ENCODE assay signal across 12 cellular contexts in the genomic region with DNA sequence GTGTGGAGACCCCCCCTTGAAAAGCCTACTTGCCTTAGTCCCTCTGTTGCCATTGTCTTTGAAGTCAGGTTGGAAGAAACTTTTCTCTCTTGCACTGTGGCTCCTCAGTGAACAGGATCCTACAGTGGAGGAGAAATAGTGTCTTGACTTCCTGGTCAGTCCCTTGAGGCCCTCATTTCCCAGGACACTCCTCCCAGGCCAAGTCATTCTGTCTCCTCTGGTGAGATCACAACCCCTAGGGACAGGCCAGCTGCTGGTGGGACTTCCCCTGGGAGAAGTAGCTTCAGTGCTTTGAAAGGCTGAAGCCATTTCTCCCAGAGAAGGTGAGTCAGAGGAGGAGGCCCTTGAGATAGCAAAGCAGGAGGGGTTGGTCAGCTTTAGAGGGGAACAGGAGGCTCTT. TPM values are rescaled to one million over a fixed set of nuclear protein-coding genes. Genes with fewer than 3 reads are reported as not detected.
DNase-seq lines count a peak whose midpoint lies in the region; ATAC-seq and TF ChIP-seq lines count a peak whose summit lies in the region.
"Had no signal": no experiment of that assay in that cellular context is flagged by ENCODE, and none has a peak within 500 bp of the region (broad histone marks: within the 10 kb centered on the region; RNA-seq: fewer than 3 reads in every experiment).

No MANE protein-coding gene starts in this region.

- H3K4me1 ChIP-seq in hepatocyte (ENCODE audit: insufficient read depth), result no peaks in the 10 kb centered on the region
- H3K4me1 ChIP-seq: Peyer's patch had no signal

- H3K4me3 Mint-ChIP-seq in immature natural killer cell, result no peak overlapping the region
- H3K4me3 Mint-ChIP-seq in nephron progenitor cell, result no peak overlapping the region
- H3K4me3 Mint-ChIP-seq: activated CD8-positive, alpha-beta T cell treated with anti-CD3 and anti-CD28 coated beads, Interleukin-2, amount 10 ng/mL, durations not matched to agents 7 days and 5 days had no signal

- H3K36me3 Mint-ChIP-seq in immature natural killer cell, result no peaks in the 10 kb centered on the region
- no peaks in the 10 kb centered on the region for H3K36me3 Mint-ChIP-seq in nephron progenitor cell (ENCODE audit: low read depth)

- no peak overlapping the region for H3K27ac Mint-ChIP-seq in immature natural killer cell
- H3K27ac Mint-ChIP-seq in nephron progenitor cell, result no peak overlapping the region
- H3K27ac Mint-ChIP-seq: activated CD8-positive, alpha-beta T cell treated with anti-CD3 and anti-CD28 coated beads, Interleukin-2, amount 10 ng/mL, durations not matched to agents 7 days and 5 days had no signal

- ATAC-seq in GM18867 (IDR thresholded peaks at IDR 0.05; ENCODE audit: unreplicated experiment), result peak; percentile 63
- ATAC-seq in GM21786 (IDR thresholded peaks at IDR 0.05; ENCODE audit: unreplicated experiment), result peak; percentile 95
- ATAC-seq in HG03439 (IDR thresholded peaks at IDR 0.05; ENCODE audit: unreplicated experiment), result peak; percentile 98
- ATAC-seq: activated CD8-positive, alpha-beta T cell treated with anti-CD3 and anti-CD28 coated beads, Interleukin-2, amount 10 ng/mL, durations not matched to agents 7 days and 5 days had no signal

- TF ChIP-seq CTCF in hepatocyte (IDR thresholded peaks at IDR 0.05; ENCODE audit: poor library complexity) (no peak), nephron progenitor cell (IDR thresholded peaks at IDR 0.05) (no peak)

- no peak overlapping the region for H2AFZ ChIP-seq in hepatocyte

- H3K36me3 ChIP-seq in hepatocyte (replicated peaks; ENCODE audit: insufficient read depth, low read depth), result no peaks in the 10 kb centered on the region
- H3K36me3 ChIP-seq: neutrophil, Peyer's patch had no signal

- peak; percentile 13 for DNase-seq in hepatocyte (ENCODE audit: low spot score)
- no peak for DNase-seq in immature natural killer cell
- DNase-seq in nephron progenitor cell, result no peak
- no peak for DNase-seq in NCI-H524 (lab: John Stamatoyannopoulos, UW)
- no peak for DNase-seq in RKO (ENCODE audit: low spot score)
- DNase-seq: activated CD8-positive, alpha-beta T cell treated with anti-CD3 and anti-CD28 coated beads, Interleukin-2, amount 10 ng/mL, durations not matched to agents 7 days and 5 days; GDM1; Peyer's patch had no signal

- no peaks in the 10 kb centered on the region for H3K9me3 ChIP-seq in hepatocyte (ENCODE audit: low read depth)
- H3K9me3 ChIP-seq: neutrophil, Peyer's patch had no signal

- no peaks in the 10 kb centered on the region for H3K27me3 ChIP-seq in hepatocyte
- H3K27me3 ChIP-seq: neutrophil, Peyer's patch had no signal

- H3K9me3 Mint-ChIP-seq in immature natural killer cell (peaks cover 0 to 9% (median 1%) of the 10 kb centered on the region in 6 donors), nephron progenitor cell (no peaks in the 10 kb centered on the region)

- no peaks in the 10 kb centered on the region for H3K79me2 ChIP-seq in hepatocyte

- H3K27ac ChIP-seq in hepatocyte, result no peak overlapping the region
- H3K27ac ChIP-seq: neutrophil, Peyer's patch had no signal

- no peak overlapping the region for H3K4me3 ChIP-seq in hepatocyte
- H3K4me3 ChIP-seq: Peyer's patch had no signal

- H4K20me1 ChIP-seq in hepatocyte (ENCODE audit: insufficient read depth, poor library complexity, severe bottlenecking), result no peaks in the 10 kb centered on the region

- H3K4me2 ChIP-seq in hepatocyte, result no peak overlapping the region

- H3K9me2 ChIP-seq in hepatocyte (replicated peaks; ENCODE audit: insufficient read depth), result no peaks in the 10 kb centered on the region

- no peaks in the 10 kb centered on the region for H3K4me1 Mint-ChIP-seq in immature natural killer cell
- H3K4me1 Mint-ChIP-seq in nephron progenitor cell, result no peaks in the 10 kb centered on the region

- H3K27me3 Mint-ChIP-seq in immature natural killer cell (ENCODE audit: low read depth in 3 of 3) (peaks cover 0 to 6% (median 0%) of the 10 kb centered on the region in 3 donors), nephron progenitor cell (ENCODE audit: low read depth, poor library complexity) (peaks cover 3% of the 10 kb centered on the region)

RNA-seq across cellular contexts. Expression of gene GRIA1, which starts 10.1 kb away (rescaled TPM):
- total RNA-seq in hepatocyte, result 0.50 and 0.64 TPM in 2 replicates
- polyA plus RNA-seq in hepatocyte (0.29 and 0.54 TPM in 2 replicates), immature natural killer cell (not detected)
- total RNA-seq: activated CD8-positive, alpha-beta T cell treated with anti-CD3 and anti-CD28 coated beads, Interleukin-2, amount 10 ng/mL, durations not matched to agents 7 days and 5 days had no signal
